In the genomic region with DNA sequence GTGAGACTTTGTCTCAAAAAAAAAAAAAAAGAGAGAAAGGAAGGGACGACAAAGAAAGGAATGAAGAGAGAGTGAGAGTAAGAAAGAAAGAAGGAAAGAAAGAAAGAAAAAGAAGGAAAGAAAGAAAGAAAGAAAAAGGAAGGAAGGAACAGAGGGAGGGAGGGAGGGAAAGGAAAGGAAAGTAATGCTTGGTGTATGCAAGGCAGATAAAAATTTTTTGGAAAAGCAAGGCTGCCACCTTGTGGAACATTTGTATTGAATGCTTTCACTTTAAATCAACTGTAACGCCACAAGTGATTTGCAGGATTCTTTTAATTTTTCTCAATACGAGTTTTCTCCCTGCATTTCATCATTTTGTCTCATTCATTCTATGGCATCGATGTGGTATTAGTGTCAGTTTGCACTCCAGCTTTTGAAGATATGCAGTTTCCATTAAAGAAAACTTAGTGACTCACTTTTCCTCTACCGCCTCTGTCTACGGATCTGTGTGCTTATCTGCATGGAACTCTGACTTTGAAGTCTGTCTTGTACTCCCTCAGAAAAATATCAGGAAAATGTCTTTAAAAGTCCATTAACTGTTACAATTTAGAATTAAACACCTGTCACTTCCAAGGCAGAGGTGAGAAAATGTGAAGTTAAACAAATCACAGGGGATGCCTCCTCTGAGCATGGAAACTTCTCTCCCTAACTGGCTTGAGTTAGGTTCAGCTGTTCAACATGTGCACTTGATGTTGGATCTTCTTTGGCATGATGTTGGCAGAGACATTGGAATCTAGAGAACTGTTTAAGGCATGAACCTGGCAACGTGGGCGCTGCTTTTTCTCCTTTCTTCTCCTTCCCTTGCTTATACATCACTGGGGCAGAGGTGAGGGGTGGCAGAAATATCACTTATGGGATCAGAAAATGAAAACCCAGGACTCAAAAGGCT, we compare ENCODE assay signal across 1 cellular context.
TF ChIP-seq lines count a peak whose summit lies in the region.

No MANE protein-coding gene starts in this region.

TF ChIP-seq in HepG2, 621 proteins besides CTCF, POLR2A, EP300 and RAD21 (continued from another document and continues in another):
- TF ChIP-seq, protein P1, sequence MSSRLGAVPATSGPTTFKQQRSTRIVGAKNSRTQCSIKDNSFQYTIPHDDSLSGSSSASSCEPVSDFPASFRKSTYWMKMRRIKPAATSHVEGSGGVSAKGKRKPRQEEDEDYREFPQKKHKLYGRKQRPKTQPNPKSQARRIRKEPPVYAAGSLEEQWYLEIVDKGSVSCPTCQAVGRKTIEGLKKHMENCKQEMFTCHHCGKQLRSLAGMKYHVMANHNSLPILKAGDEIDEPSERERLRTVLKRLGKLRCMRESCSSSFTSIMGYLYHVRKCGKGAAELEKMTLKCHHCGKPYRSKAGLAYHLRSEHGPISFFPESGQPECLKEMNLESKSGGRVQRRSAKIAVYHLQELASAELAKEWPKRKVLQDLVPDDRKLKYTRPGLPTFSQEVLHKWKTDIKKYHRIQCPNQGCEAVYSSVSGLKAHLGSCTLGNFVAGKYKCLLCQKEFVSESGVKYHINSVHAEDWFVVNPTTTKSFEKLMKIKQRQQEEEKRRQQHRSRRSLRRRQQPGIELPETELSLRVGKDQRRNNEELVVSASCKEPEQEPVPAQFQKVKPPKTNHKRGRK (CRISPR knock-in tag; IDR thresholded peaks at IDR 0.05): peak; percentile 45; the same call in 1 of the 2 replicates
- TF ChIP-seq TRIM24 (CRISPR knock-in tag; IDR thresholded peaks at IDR 0.05) (no peak), ZNF572 (CRISPR knock-in tag; IDR thresholded peaks at IDR 0.05) (no peak), EED (CRISPR knock-in tag; IDR thresholded peaks at IDR 0.05) (no peak), KDM5A (IDR thresholded peaks at IDR 0.05; ENCODE audit: borderline replicate concordance, low read length) (no peak), CBX5 (CRISPR knock-in tag; IDR thresholded peaks at IDR 0.05; ENCODE audit: borderline replicate concordance) (no peak), HDAC6 (IDR thresholded peaks at IDR 0.05; ENCODE audit: low read depth, low read length) (no peak), DPF2 (CRISPR knock-in tag; IDR thresholded peaks at IDR 0.05; ENCODE audit: borderline replicate concordance, low read depth) (no peak), ZNF207 (IDR thresholded peaks at IDR 0.05; ENCODE audit: borderline replicate concordance) (no peak), KMT2A (CRISPR knock-in tag; IDR thresholded peaks at IDR 0.05) (no peak), KAT8 (CRISPR knock-in tag; IDR thresholded peaks at IDR 0.05) (no peak), NFRKB (IDR thresholded peaks at IDR 0.05) (no peak), ARNT2 (CRISPR knock-in tag; IDR thresholded peaks at IDR 0.05; ENCODE audit: low read depth) (no peak), SRSF9 (IDR thresholded peaks at IDR 0.05; ENCODE audit: borderline replicate concordance, insufficient read depth, low read depth, low read length, poor library complexity, severe bottlenecking) (peak; percentile 91), RBFOX2 (IDR thresholded peaks at IDR 0.05; ENCODE audit: low read depth, low read length) (no peak), FOXJ3 (CRISPR knock-in tag; IDR thresholded peaks at IDR 0.05; ENCODE audit: borderline replicate concordance) (no peak), ZNF30 (CRISPR knock-in tag; IDR thresholded peaks at IDR 0.05) (no peak), ZNF790 (CRISPR knock-in tag; IDR thresholded peaks at IDR 0.05; ENCODE audit: borderline replicate concordance) (no peak), KLF15 (CRISPR knock-in tag; IDR thresholded peaks at IDR 0.05; ENCODE audit: borderline replicate concordance) (no peak), THAP11 (CRISPR knock-in tag; IDR thresholded peaks at IDR 0.05) (no peak), SMC3 (IDR thresholded peaks at IDR 0.05; ENCODE audit: low read length) (peak; percentile 61; the same call in 1 of the 2 replicates), SRSF4 (IDR thresholded peaks at IDR 0.05; ENCODE audit: low read depth, low read length, poor library complexity, severe bottlenecking) (no peak), ETV5 (CRISPR knock-in tag; IDR thresholded peaks at IDR 0.05; ENCODE audit: borderline replicate concordance) (no peak), ZNF839 (CRISPR knock-in tag; IDR thresholded peaks at IDR 0.05; ENCODE audit: borderline replicate concordance) (no peak), ZNF230 (CRISPR knock-in tag; IDR thresholded peaks at IDR 0.05) (no peak), KDM5B (CRISPR knock-in tag; IDR thresholded peaks at IDR 0.05; ENCODE audit: borderline replicate concordance) (no peak), MATR3 (CRISPR knock-in tag; IDR thresholded peaks at IDR 0.05) (no peak), ZNF44 (CRISPR knock-in tag; IDR thresholded peaks at IDR 0.05) (no peak), NCOR1 (IDR thresholded peaks at IDR 0.05; ENCODE audit: borderline replicate concordance, low read length) (no peak), NCOA5 (CRISPR knock-in tag; IDR thresholded peaks at IDR 0.05) (no peak), RAD51 (IDR thresholded peaks at IDR 0.05; ENCODE audit: borderline replicate concordance) (no peak), HNRNPK (IDR thresholded peaks at IDR 0.05; ENCODE audit: low read depth, low read length, poor library complexity, severe bottlenecking) (peak; percentile 92)
- TF ChIP-seq, protein P2, sequence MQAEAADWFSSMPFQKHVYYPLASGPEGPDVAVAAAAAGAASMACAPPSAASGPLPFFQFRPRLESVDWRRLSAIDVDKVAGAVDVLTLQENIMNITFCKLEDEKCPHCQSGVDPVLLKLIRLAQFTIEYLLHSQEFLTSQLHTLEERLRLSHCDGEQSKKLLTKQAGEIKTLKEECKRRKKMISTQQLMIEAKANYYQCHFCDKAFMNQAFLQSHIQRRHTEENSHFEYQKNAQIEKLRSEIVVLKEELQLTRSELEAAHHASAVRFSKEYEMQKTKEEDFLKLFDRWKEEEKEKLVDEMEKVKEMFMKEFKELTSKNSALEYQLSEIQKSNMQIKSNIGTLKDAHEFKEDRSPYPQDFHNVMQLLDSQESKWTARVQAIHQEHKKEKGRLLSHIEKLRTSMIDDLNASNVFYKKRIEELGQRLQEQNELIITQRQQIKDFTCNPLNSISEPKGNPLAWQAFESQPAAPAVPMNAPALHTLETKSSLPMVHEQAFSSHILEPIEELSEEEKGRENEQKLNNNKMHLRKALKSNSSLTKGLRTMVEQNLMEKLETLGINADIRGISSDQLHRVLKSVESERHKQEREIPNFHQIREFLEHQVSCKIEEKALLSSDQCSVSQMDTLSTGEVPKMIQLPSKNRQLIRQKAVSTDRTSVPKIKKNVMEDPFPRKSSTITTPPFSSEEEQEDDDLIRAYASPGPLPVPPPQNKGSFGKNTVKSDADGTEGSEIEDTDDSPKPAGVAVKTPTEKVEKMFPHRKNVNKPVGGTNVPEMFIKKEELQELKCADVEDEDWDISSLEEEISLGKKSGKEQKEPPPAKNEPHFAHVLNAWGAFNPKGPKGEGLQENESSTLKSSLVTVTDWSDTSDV (CRISPR knock-in tag; IDR thresholded peaks at IDR 0.05): no peak
- TF ChIP-seq, protein P3, sequence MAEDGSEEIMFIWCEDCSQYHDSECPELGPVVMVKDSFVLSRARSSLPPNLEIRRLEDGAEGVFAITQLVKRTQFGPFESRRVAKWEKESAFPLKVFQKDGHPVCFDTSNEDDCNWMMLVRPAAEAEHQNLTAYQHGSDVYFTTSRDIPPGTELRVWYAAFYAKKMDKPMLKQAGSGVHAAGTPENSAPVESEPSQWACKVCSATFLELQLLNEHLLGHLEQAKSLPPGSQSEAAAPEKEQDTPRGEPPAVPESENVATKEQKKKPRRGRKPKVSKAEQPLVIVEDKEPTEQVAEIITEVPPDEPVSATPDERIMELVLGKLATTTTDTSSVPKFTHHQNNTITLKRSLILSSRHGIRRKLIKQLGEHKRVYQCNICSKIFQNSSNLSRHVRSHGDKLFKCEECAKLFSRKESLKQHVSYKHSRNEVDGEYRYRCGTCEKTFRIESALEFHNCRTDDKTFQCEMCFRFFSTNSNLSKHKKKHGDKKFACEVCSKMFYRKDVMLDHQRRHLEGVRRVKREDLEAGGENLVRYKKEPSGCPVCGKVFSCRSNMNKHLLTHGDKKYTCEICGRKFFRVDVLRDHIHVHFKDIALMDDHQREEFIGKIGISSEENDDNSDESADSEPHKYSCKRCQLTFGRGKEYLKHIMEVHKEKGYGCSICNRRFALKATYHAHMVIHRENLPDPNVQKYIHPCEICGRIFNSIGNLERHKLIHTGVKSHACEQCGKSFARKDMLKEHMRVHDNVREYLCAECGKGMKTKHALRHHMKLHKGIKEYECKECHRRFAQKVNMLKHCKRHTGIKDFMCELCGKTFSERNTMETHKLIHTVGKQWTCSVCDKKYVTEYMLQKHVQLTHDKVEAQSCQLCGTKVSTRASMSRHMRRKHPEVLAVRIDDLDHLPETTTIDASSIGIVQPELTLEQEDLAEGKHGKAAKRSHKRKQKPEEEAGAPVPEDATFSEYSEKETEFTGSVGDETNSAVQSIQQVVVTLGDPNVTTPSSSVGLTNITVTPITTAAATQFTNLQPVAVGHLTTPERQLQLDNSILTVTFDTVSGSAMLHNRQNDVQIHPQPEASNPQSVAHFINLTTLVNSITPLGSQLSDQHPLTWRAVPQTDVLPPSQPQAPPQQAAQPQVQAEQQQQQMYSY (CRISPR knock-in tag; IDR thresholded peaks at IDR 0.05): no peak
- TF ChIP-seq, protein P4, sequence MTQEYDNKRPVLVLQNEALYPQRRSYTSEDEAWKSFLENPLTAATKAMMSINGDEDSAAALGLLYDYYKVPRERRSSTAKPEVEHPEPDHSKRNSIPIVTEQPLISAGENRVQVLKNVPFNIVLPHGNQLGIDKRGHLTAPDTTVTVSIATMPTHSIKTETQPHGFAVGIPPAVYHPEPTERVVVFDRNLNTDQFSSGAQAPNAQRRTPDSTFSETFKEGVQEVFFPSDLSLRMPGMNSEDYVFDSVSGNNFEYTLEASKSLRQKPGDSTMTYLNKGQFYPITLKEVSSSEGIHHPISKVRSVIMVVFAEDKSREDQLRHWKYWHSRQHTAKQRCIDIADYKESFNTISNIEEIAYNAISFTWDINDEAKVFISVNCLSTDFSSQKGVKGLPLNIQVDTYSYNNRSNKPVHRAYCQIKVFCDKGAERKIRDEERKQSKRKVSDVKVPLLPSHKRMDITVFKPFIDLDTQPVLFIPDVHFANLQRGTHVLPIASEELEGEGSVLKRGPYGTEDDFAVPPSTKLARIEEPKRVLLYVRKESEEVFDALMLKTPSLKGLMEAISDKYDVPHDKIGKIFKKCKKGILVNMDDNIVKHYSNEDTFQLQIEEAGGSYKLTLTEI (CRISPR knock-in tag; conservative IDR thresholded peaks at IDR 0.05): no peak
- TF ChIP-seq, protein P5, sequence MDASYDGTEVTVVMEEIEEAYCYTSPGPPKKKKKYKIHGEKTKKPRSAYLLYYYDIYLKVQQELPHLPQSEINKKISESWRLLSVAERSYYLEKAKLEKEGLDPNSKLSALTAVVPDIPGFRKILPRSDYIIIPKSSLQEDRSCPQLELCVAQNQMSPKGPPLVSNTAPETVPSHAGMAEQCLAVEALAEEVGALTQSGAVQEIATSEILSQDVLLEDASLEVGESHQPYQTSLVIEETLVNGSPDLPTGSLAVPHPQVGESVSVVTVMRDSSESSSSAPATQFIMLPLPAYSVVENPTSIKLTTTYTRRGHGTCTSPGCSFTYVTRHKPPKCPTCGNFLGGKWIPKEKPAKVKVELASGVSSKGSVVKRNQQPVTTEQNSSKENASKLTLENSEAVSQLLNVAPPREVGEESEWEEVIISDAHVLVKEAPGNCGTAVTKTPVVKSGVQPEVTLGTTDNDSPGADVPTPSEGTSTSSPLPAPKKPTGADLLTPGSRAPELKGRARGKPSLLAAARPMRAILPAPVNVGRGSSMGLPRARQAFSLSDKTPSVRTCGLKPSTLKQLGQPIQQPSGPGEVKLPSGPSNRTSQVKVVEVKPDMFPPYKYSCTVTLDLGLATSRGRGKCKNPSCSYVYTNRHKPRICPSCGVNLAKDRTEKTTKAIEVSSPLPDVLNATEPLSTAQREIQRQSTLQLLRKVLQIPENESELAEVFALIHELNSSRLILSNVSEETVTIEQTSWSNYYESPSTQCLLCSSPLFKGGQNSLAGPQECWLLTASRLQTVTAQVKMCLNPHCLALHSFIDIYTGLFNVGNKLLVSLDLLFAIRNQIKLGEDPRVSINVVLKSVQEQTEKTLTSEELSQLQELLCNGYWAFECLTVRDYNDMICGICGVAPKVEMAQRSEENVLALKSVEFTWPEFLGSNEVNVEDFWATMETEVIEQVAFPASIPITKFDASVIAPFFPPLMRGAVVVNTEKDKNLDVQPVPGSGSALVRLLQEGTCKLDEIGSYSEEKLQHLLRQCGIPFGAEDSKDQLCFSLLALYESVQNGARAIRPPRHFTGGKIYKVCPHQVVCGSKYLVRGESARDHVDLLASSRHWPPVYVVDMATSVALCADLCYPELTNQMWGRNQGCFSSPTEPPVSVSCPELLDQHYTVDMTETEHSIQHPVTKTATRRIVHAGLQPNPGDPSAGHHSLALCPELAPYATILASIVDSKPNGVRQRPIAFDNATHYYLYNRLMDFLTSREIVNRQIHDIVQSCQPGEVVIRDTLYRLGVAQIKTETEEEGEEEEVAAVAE (CRISPR knock-in tag; IDR thresholded peaks at IDR 0.05; ENCODE audit: borderline replicate concordance): no peak
- TF ChIP-seq, protein P6, sequence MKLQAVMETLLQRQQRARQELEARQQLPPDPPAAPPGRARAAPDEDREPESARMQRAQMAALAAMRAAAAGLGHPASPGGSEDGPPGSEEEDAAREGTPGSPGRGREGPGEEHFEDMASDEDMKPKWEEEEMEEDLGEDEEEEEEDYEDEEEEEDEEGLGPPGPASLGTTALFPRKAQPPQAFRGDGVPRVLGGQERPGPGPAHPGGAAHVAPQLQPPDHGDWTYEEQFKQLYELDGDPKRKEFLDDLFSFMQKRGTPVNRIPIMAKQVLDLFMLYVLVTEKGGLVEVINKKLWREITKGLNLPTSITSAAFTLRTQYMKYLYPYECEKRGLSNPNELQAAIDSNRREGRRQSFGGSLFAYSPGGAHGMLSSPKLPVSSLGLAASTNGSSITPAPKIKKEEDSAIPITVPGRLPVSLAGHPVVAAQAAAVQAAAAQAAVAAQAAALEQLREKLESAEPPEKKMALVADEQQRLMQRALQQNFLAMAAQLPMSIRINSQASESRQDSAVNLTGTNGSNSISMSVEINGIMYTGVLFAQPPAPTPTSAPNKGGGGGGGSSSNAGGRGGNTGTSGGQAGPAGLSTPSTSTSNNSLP (IDR thresholded peaks at IDR 0.05; ENCODE audit: low read depth, low read length): 0 out of 2 replicates have a peak, but pooled peaks have one; percentile 23
- TF ChIP-seq, protein P7, sequence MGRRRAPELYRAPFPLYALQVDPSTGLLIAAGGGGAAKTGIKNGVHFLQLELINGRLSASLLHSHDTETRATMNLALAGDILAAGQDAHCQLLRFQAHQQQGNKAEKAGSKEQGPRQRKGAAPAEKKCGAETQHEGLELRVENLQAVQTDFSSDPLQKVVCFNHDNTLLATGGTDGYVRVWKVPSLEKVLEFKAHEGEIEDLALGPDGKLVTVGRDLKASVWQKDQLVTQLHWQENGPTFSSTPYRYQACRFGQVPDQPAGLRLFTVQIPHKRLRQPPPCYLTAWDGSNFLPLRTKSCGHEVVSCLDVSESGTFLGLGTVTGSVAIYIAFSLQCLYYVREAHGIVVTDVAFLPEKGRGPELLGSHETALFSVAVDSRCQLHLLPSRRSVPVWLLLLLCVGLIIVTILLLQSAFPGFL (CRISPR knock-in tag; IDR thresholded peaks at IDR 0.05): no peak
- TF ChIP-seq, protein P8, sequence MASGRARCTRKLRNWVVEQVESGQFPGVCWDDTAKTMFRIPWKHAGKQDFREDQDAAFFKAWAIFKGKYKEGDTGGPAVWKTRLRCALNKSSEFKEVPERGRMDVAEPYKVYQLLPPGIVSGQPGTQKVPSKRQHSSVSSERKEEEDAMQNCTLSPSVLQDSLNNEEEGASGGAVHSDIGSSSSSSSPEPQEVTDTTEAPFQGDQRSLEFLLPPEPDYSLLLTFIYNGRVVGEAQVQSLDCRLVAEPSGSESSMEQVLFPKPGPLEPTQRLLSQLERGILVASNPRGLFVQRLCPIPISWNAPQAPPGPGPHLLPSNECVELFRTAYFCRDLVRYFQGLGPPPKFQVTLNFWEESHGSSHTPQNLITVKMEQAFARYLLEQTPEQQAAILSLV (CRISPR knock-in tag; IDR thresholded peaks at IDR 0.05; ENCODE audit: borderline replicate concordance): no peak
